In the genomic region with DNA sequence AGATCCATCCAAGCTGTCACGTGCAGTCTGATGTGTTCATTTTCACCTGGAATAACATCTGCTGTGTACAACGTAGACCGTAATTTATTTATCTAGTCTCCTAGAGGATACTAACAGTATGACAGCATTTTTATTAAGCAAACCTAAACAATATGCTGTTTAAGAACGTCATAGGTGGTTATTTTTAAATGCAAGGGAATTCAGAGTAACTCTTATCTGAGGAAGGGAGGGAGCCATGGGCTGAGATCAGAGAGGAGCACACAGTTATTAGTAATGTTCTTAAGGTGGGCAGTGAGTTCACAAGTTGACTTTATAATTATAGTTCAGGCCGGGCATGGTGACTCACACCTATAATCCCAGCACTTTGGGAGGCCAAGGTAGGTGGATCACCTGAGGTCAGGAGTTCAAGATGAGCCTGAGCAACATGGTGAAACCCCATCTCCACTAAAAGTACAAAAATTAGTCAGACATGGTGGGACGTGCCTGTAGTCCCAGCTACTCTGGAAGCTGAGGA, we compare ENCODE assay signal across 14 cellular contexts.
A peak's percentile ranks its signal among the peaks of the same experiment; 100 is the strongest.
DNase-seq lines count a peak whose midpoint lies in the region; ATAC-seq and TF ChIP-seq lines count a peak whose summit lies in the region.
"Had no signal": no experiment of that assay in that cellular context is flagged by ENCODE, and none has a peak within 500 bp of the region (broad histone marks: within the 10 kb centered on the region; RNA-seq: fewer than 3 reads in every experiment).

No MANE protein-coding gene starts in this region.

- no peaks in the 10 kb centered on the region for H3K27me3 ChIP-seq in Panc1 (ENCODE audit: control insufficient read depth, insufficient read depth, low read length)
- peaks cover 0 to 16% (median 0%) of the 10 kb centered on the region in 7 donors for H3K27me3 ChIP-seq in spleen (replicated peaks in 1 of 7)
- H3K27me3 ChIP-seq: MG63 had no signal

- peaks cover 24% of the 10 kb centered on the region for H3K4me1 Mint-ChIP-seq in stimulated activated naive CD8-positive, alpha-beta T cell treated with anti-CD3 and anti-CD28 coated beads, Interleukin-15, amount 100 ng/mL, for 72 hours
- H3K4me1 Mint-ChIP-seq: central memory CD8-positive, alpha-beta T cell; immature natural killer cell had no signal

- H3K4me3 ChIP-seq in Panc1 (ENCODE audit: low read depth in 2 of 2, low read length in 2 of 2) (no peak overlapping the region), fibroblast of pulmonary artery (replicated peaks; ENCODE audit: low read depth, low read length) (no peak overlapping the region), spleen (no peak overlapping the region), lower leg skin (ENCODE audit: low read depth, poor library complexity, severe bottlenecking) (no peak overlapping the region)
- H3K4me3 ChIP-seq: MG63 had no signal

- CTCF ChIA-PET in Panc1 (lab: Charles Lee), result interaction anchor here (0.5 to 1.0 kb wide), 2 partner anchors 15 to 720 kb away, joined by 3 read pairs; no protein-coding TSS in a partner anchor

- peak; percentile 69 for ATAC-seq in Panc1
- ATAC-seq in stimulated activated naive CD8-positive, alpha-beta T cell treated with anti-CD3 and anti-CD28 coated beads, Interleukin-15, amount 100 ng/mL, for 72 hours, result peak; percentile 65

- H3K27me3 Mint-ChIP-seq in stimulated activated naive CD8-positive, alpha-beta T cell treated with anti-CD3 and anti-CD28 coated beads, Interleukin-15, amount 100 ng/mL, for 72 hours, result no peaks in the 10 kb centered on the region

- TF ChIP-seq CTCF in Panc1 (IDR thresholded peaks at IDR 0.05), result no peak
- no peak for TF ChIP-seq CTCF in fibroblast of pulmonary artery (IDR thresholded peaks at IDR 0.05; ENCODE audit: low read length, missing control alignments)
- no peak for TF ChIP-seq CTCF in spleen (IDR thresholded peaks at IDR 0.05 in 8 of 11, conservative IDR thresholded peaks at IDR 0.05 in 3 of 11)
- no peak for TF ChIP-seq CTCF in lower leg skin (IDR thresholded peaks at IDR 0.05)

- no TSS peak for BruUV-seq in Panc1 (replicated peaks; lab: Mats Ljungman, UMichigan)

- H3K9me3 ChIP-seq in Panc1 (ENCODE audit: control insufficient read depth, insufficient read depth, low read depth, low read length), result no peaks in the 10 kb centered on the region
- peaks cover 0 to 9% (median 0%) of the 10 kb centered on the region in 8 donors for H3K9me3 ChIP-seq in spleen
- H3K9me3 ChIP-seq: MG63 had no signal

- H3K36me3 ChIP-seq in Panc1 (ENCODE audit: control insufficient read depth, insufficient read depth, low read length) (no peaks in the 10 kb centered on the region), spleen (no peaks in the 10 kb centered on the region)
- H3K36me3 ChIP-seq: MG63 had no signal

- peak overlapping the region; percentile 35; the same call in 1 of the 2 replicates for H3K27ac ChIP-seq in Panc1 (ENCODE audit: low read length)
- no peak overlapping the region for H3K27ac ChIP-seq in spleen

- WGBS in spleen, 5 donors, result 71 to 89% (median 81%) methylated on average over 6 of the region's 6 CpGs
- 74 to 85% methylated on average over 6 of the region's 6 CpGs for WGBS in lower leg skin, 2 donors

- TF ChIP-seq POLR2A in spleen (IDR thresholded peaks at IDR 0.05), result no peak
- no peak for TF ChIP-seq POLR2A in lower leg skin (IDR thresholded peaks at IDR 0.05)

- H3K4me3 Mint-ChIP-seq in stimulated activated naive CD8-positive, alpha-beta T cell treated with anti-CD3 and anti-CD28 coated beads, Interleukin-15, amount 100 ng/mL, for 72 hours, result no peak overlapping the region
- H3K4me3 Mint-ChIP-seq: CD4-positive, CD25-positive, alpha-beta regulatory T cell; central memory CD8-positive, alpha-beta T cell; immature natural killer cell had no signal

- no peak overlapping the region for H3K27ac Mint-ChIP-seq in stimulated activated naive CD8-positive, alpha-beta T cell treated with anti-CD3 and anti-CD28 coated beads, Interleukin-15, amount 100 ng/mL, for 72 hours
- H3K27ac Mint-ChIP-seq: immature natural killer cell had no signal

- H3K4me1 ChIP-seq in Panc1 (ENCODE audit: control insufficient read depth, insufficient read depth, low read length) (peaks cover 21% of the 10 kb centered on the region), spleen (no peaks in the 10 kb centered on the region)

- in situ Hi-C loops in Panc1 (cut with HindIII; ENCODE audit: low pct_unique_long_range_greater_than_20kb, low sequenced_read_pairs), result no loop called here

- peaks cover 4 to 10% of the 10 kb centered on the region in 2 donors for H3K9me3 Mint-ChIP-seq in stimulated activated naive CD8-positive, alpha-beta T cell treated with anti-CD3 and anti-CD28 coated beads, Interleukin-15, amount 100 ng/mL, for 72 hours
- H3K9me3 Mint-ChIP-seq: central memory CD8-positive, alpha-beta T cell had no signal

- peak; percentile 20 for DNase-seq in stimulated activated CD4-positive, alpha-beta T cell treated with anti-CD3 and anti-CD28 coated beads, Interleukin-15, amount 100 ng/mL, for 24 hours
- DNase-seq in stimulated activated CD4-positive, alpha-beta T cell treated with anti-CD3 and anti-CD28 coated beads, Interleukin-2, amount 100 ng/mL, for 24 hours, result no peak
- no peak for DNase-seq in Panc1 (ENCODE audit: low read depth, low spot score)
- peak; percentile 27 for DNase-seq in fibroblast of pulmonary artery (ENCODE audit: low read depth)
- DNase-seq in stimulated activated naive CD8-positive, alpha-beta T cell treated with anti-CD3 and anti-CD28 coated beads, Interleukin-15, amount 100 ng/mL, for 72 hours, result no peak
- DNase-seq in spleen, result no peak
- DNase-seq in amygdala (lab: John Stamatoyannopoulos, UW), result no peak
- DNase-seq in lower leg skin (ENCODE audit: low spot score in 2 of 2), result no peak
- DNase-seq: CD4-positive, CD25-positive, alpha-beta regulatory T cell; immature natural killer cell; NCI-H345; SHP77 treated with DMSO at 0.1 percent for 48 hours had no signal

- intact Hi-C loops in Panc1 (cut with micrococcal nuclease; ENCODE audit: unreplicated experiment), result no loop called here
- intact Hi-C loops in spleen (cut with DNase I; ENCODE audit: low total_unique reads), result no loop called here
- intact Hi-C loops in lower leg skin (cut with DNase I; ENCODE audit: low total_unique reads), result no loop called here

- POLR2A ChIA-PET in Panc1 (lab: Charles Lee), result interaction anchor here (0.5 kb wide), 1 partner anchor 1106 kb away, joined by 3 read pairs; no protein-coding TSS in a partner anchor

Comparison
In these comparisons a context has a peak if more than half of its experiments do, and no peak if none do; other contexts are left out.
1. DNase-seq: peak in stimulated activated CD4-positive, alpha-beta T cell treated with anti-CD3 and anti-CD28 coated beads, Interleukin-15, amount 100 ng/mL, for 24 hours (single experiment) and fibroblast of pulmonary artery (single experiment); none in stimulated activated CD4-positive, alpha-beta T cell treated with anti-CD3 and anti-CD28 coated beads, Interleukin-2, amount 100 ng/mL, for 24 hours (0 of 2), Panc1 (single experiment), stimulated activated naive CD8-positive, alpha-beta T cell treated with anti-CD3 and anti-CD28 coated beads, Interleukin-15, amount 100 ng/mL, for 72 hours (0 of 2), spleen (single experiment), amygdala (0 of 56) and lower leg skin (0 of 2).